Comparison of ENCODE assay signal across 27 cellular contexts in genomic region chr7:33447980-33448379, GRCh38.
DNase-seq lines count a peak whose midpoint lies in the region; ATAC-seq and TF ChIP-seq lines count a peak whose summit lies in the region.
"Had no signal": no experiment of that assay in that cellular context is flagged by ENCODE, and none has a peak within 500 bp of the region (broad histone marks: within the 10 kb centered on the region; RNA-seq: fewer than 3 reads in every experiment).

No MANE protein-coding gene starts in this region.

- H3K36me3 ChIP-seq in heart left ventricle (no peaks in the 10 kb centered on the region), right atrium auricular region (no peaks in the 10 kb centered on the region), adrenal gland (replicated peaks in 1 of 2) (no peaks in the 10 kb centered on the region)
- H3K36me3 ChIP-seq: colonic mucosa, tibial artery had no signal

- TF ChIP-seq CTCF in heart left ventricle (IDR thresholded peaks at IDR 0.05) (no peak), right atrium auricular region (IDR thresholded peaks at IDR 0.05) (no peak), adrenal gland (IDR thresholded peaks at IDR 0.05) (no peak), omental fat pad (IDR thresholded peaks at IDR 0.05) (no peak)

- peak in 3 of 4 donors; percentile 26 to 59 (median 45) for ATAC-seq in heart left ventricle
- ATAC-seq in right cardiac atrium: peak; percentile 75 to 93
- ATAC-seq in omental fat pad (ENCODE audit: low FRiP score): no peak
- ATAC-seq in T-cell (replicated peaks in 1 of 4): no peak
- ATAC-seq in activated CD4-positive, alpha-beta T cell treated with anti-CD3 and anti-CD28 coated beads for 36 hours: no peak
- ATAC-seq: effector memory CD8-positive, alpha-beta T cell; foreskin keratinocyte had no signal

- DNase-seq in heart left ventricle: peak in 1 of 5 donors; percentile 18
- no peak for DNase-seq in right atrium auricular region (ENCODE audit: low spot score)
- DNase-seq in adrenal gland: peak; percentile 23 to 57 (median 32)
- peak; percentile 28 to 52 (median 46) for DNase-seq in right cardiac atrium
- peak; percentile 20 for DNase-seq in putamen (ENCODE audit: low spot score)
- DNase-seq in omental fat pad (ENCODE audit: low spot score): no peak
- no peak for DNase-seq in T-cell
- DNase-seq in activated CD4-positive, alpha-beta T cell treated with anti-CD3 and anti-CD28 coated beads for 36 hours: no peak
- DNase-seq: activated CD4-positive, alpha-beta T cell treated with anti-CD3 and anti-CD28 coated beads for 4 hours; CD8-positive, alpha-beta memory T cell; colonic mucosa; DMS 273 treated with DMSO at 0.1 percent for 48 hours; effector memory CD8-positive, alpha-beta T cell; foreskin keratinocyte; HCEC 1CT; NCI-H1417 treated with DMSO at 0.1 percent for 48 hours; NCI-H2081 treated with DMSO at 0.1 percent for 48 hours; NCI-H2227 treated with DMSO at 0.1 percent for 48 hours; NCI-H526 treated with DMSO at 0.1 percent for 48 hours; PC-9; stimulated activated CD4-positive, alpha-beta T cell treated with anti-CD3 and anti-CD28 coated beads, Interleukin-4, amount 100 ng/mL, for 24 hours; T-helper 2 cell; tibial artery had no signal

- H3K27me3 ChIP-seq in heart left ventricle: no peaks in the 10 kb centered on the region
- no peaks in the 10 kb centered on the region for H3K27me3 ChIP-seq in right atrium auricular region
- no peaks in the 10 kb centered on the region for H3K27me3 ChIP-seq in adrenal gland
- no peaks in the 10 kb centered on the region for H3K27me3 ChIP-seq in right cardiac atrium (ENCODE audit: control insufficient read depth, insufficient read depth)
- H3K27me3 ChIP-seq: colonic mucosa, foreskin keratinocyte, tibial artery had no signal

- intact Hi-C loops in heart left ventricle (cut with DNase I) (no loop called here), adrenal gland (cut with DNase I) (no loop called here), right cardiac atrium (cut with DNase I) (no loop called here)
- intact Hi-C loops in activated CD4-positive, alpha-beta T cell treated with anti-CD3 and anti-CD28 coated beads for 36 hours (cut with DNase I, micrococcal nuclease): no loop called here

- H3K27me3 Mint-ChIP-seq in T-cell: no peaks in the 10 kb centered on the region
- no peaks in the 10 kb centered on the region for H3K27me3 Mint-ChIP-seq in activated CD4-positive, alpha-beta T cell treated with anti-CD3 and anti-CD28 coated beads for 36 hours
- H3K27me3 Mint-ChIP-seq: activated naive CD4-positive, alpha-beta T cell treated with anti-CD3 and anti-CD28 coated beads, Interleukin-2, amount 50 U/mL, for 24 hours; B cell; CD8-positive, alpha-beta memory T cell; effector memory CD8-positive, alpha-beta T cell had no signal

- peaks cover 0 to 6% (median 0%) of the 10 kb centered on the region in 3 donors for H3K9me3 Mint-ChIP-seq in T-cell
- no peaks in the 10 kb centered on the region for H3K9me3 Mint-ChIP-seq in activated CD4-positive, alpha-beta T cell treated with anti-CD3 and anti-CD28 coated beads for 36 hours (ENCODE audit: low read depth)
- H3K9me3 Mint-ChIP-seq: activated naive CD4-positive, alpha-beta T cell treated with anti-CD3 and anti-CD28 coated beads, Interleukin-2, amount 50 U/mL, for 24 hours; effector memory CD8-positive, alpha-beta T cell had no signal

- H3K9me3 ChIP-seq in heart left ventricle: peaks cover 0 to 10% (median 0%) of the 10 kb centered on the region in 12 donors
- H3K9me3 ChIP-seq in right atrium auricular region: peaks cover 0 to 5% of the 10 kb centered on the region in 2 donors
- no peaks in the 10 kb centered on the region for H3K9me3 ChIP-seq in adrenal gland (replicated peaks in 1 of 3)
- no peaks in the 10 kb centered on the region for H3K9me3 ChIP-seq in right cardiac atrium (ENCODE audit: control insufficient read depth, low read length)
- H3K9me3 ChIP-seq: colonic mucosa had no signal

- H3K4me1 Mint-ChIP-seq in T-cell: peaks cover 17 to 19% (median 17%) of the 10 kb centered on the region in 3 donors
- H3K4me1 Mint-ChIP-seq in activated CD4-positive, alpha-beta T cell treated with anti-CD3 and anti-CD28 coated beads for 36 hours: peaks cover 7% of the 10 kb centered on the region
- H3K4me1 Mint-ChIP-seq: B cell had no signal

- no peak overlapping the region for H3K27ac ChIP-seq in heart left ventricle
- no peak overlapping the region for H3K27ac ChIP-seq in right atrium auricular region
- peak overlapping the region in 1 of 5 donors; percentile 32 for H3K27ac ChIP-seq in adrenal gland
- H3K27ac ChIP-seq in right cardiac atrium (ENCODE audit: low read length): no peak overlapping the region
- H3K27ac ChIP-seq: colonic mucosa, foreskin keratinocyte, HL-60, KMS-11, PC-9, tibial artery had no signal

- peaks cover 0 to 14% (median 5%) of the 10 kb centered on the region in 12 donors for H3K4me1 ChIP-seq in heart left ventricle
- H3K4me1 ChIP-seq in right atrium auricular region: peaks cover 0 to 7% of the 10 kb centered on the region in 2 donors
- H3K4me1 ChIP-seq in adrenal gland (replicated peaks in 1 of 2): peaks cover 0 to 10% of the 10 kb centered on the region in 2 donors
- H3K4me1 ChIP-seq in right cardiac atrium (ENCODE audit: control insufficient read depth, insufficient read depth, low read length): no peaks in the 10 kb centered on the region
- H3K4me1 ChIP-seq: colonic mucosa, foreskin keratinocyte, tibial artery had no signal

- H3K4me3 ChIP-seq in heart left ventricle (no peak overlapping the region), right atrium auricular region (no peak overlapping the region), adrenal gland (no peak overlapping the region), right cardiac atrium (ENCODE audit: low read length) (no peak overlapping the region)
- H3K4me3 ChIP-seq: colonic mucosa, PC-9, tibial artery had no signal

- CTCF ChIA-PET in T-cell (lab: Charles Lee): no interaction called here
- CTCF ChIA-PET in activated CD4-positive, alpha-beta T cell treated with anti-CD3 and anti-CD28 coated beads for 36 hours (lab: Charles Lee): interaction anchor here (0.9 kb wide), 1 partner anchor 11 kb away, joined by 4 read pairs; no protein-coding TSS in a partner anchor

- POLR2A ChIA-PET in T-cell (lab: Charles Lee): no interaction called here
- POLR2A ChIA-PET in activated CD4-positive, alpha-beta T cell treated with anti-CD3 and anti-CD28 coated beads for 36 hours (lab: Charles Lee): no interaction called here

- TF ChIP-seq POLR2A in heart left ventricle (IDR thresholded peaks at IDR 0.05) (no peak), adrenal gland (IDR thresholded peaks at IDR 0.05) (no peak)

- WGBS in heart left ventricle, 4 donors: 40 to 49% (median 46%) methylated on average over 5 of the region's 5 CpGs
- 25 to 32% (median 26%) methylated on average over 5 of the region's 5 CpGs for WGBS in adrenal gland, 4 donors
- 24% methylated on average over 5 of the region's 5 CpGs for WGBS in right cardiac atrium

- no peak overlapping the region for H3K4me3 Mint-ChIP-seq in T-cell
- H3K4me3 Mint-ChIP-seq in activated CD4-positive, alpha-beta T cell treated with anti-CD3 and anti-CD28 coated beads for 36 hours: no peak overlapping the region
- H3K4me3 Mint-ChIP-seq: activated naive CD4-positive, alpha-beta T cell treated with anti-CD3 and anti-CD28 coated beads, Interleukin-2, amount 50 U/mL, for 24 hours; B cell; CD8-positive, alpha-beta memory T cell; effector memory CD8-positive, alpha-beta T cell had no signal

- no peak overlapping the region for H3K27ac Mint-ChIP-seq in T-cell
- no peak overlapping the region for H3K27ac Mint-ChIP-seq in activated CD4-positive, alpha-beta T cell treated with anti-CD3 and anti-CD28 coated beads for 36 hours
- H3K27ac Mint-ChIP-seq: activated naive CD4-positive, alpha-beta T cell treated with anti-CD3 and anti-CD28 coated beads, Interleukin-2, amount 50 U/mL, for 24 hours; B cell; CD8-positive, alpha-beta memory T cell had no signal

- H3K36me3 Mint-ChIP-seq in T-cell: peaks cover 23% of the 10 kb centered on the region
- H3K36me3 Mint-ChIP-seq in activated CD4-positive, alpha-beta T cell treated with anti-CD3 and anti-CD28 coated beads for 36 hours (ENCODE audit: low read depth): no peaks in the 10 kb centered on the region

Comparison
In these comparisons a context has a peak if more than half of its experiments do, and no peak if none do; other contexts are left out.
1. DNase-seq: peak in adrenal gland (7 of 7), right cardiac atrium (3 of 3) and putamen (single experiment); none in right atrium auricular region (single experiment), omental fat pad (single experiment), T-cell (0 of 34) and activated CD4-positive, alpha-beta T cell treated with anti-CD3 and anti-CD28 coated beads for 36 hours (single experiment).
2. ATAC-seq: peak in heart left ventricle (3 of 4) and right cardiac atrium (2 of 2); none in omental fat pad (single experiment), T-cell (0 of 4) and activated CD4-positive, alpha-beta T cell treated with anti-CD3 and anti-CD28 coated beads for 36 hours (single experiment).